ENCODE assay signal across 10 cellular contexts in the genomic region with DNA sequence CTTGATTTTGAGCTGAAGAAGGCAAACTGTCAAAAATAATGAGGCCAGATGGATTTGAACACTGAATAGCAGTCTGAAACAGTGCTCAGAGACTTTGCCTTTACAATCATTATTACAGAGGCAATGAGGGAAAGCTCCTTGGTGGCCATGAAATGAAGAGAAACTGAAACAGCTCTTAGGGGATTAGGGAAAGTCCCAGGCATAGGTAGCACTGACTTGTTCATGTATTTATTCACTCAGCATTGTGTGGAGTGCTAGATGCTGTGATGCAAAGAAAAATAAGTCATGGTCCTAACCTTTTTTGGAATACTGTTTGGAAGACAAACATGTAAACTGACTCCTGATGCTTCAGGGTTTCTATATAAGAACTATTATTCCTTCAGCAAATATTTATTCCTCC.
A peak's percentile ranks its signal among the peaks of the same experiment; 100 is the strongest.
DNase-seq lines count a peak whose midpoint lies in the region; ATAC-seq and TF ChIP-seq lines count a peak whose summit lies in the region.
"Had no signal": no experiment of that assay in that cellular context is flagged by ENCODE, and none has a peak within 500 bp of the region (broad histone marks: within the 10 kb centered on the region; RNA-seq: fewer than 3 reads in every experiment).

No MANE protein-coding gene starts in this region.

- in situ Hi-C loops in GM13977 (cut with MboI; ENCODE audit: low pct_unique_long_range_greater_than_20kb, low sequenced_read_pairs, unreplicated experiment) = no loop called here

- no peak for TF ChIP-seq CTCF in GM13977 (IDR thresholded peaks at IDR 0.05; ENCODE audit: extremely low read depth, insufficient read depth, missing control alignments)

- peak; percentile 98 for ATAC-seq in GM19452 (IDR thresholded peaks at IDR 0.05; ENCODE audit: unreplicated experiment)
- ATAC-seq in HG03095 (IDR thresholded peaks at IDR 0.05; ENCODE audit: unreplicated experiment) = peak; percentile 95

- DNase-seq in GM13977 (ENCODE audit: low spot score) (peak; percentile 59), astrocyte of the hippocampus (ENCODE audit: low read depth, low spot score) (peak; percentile 12), mucosa of gallbladder (ENCODE audit: low spot score) (no peak), OCI-M2 (lab: John Stamatoyannopoulos, UW; ENCODE audit: unreplicated experiment) (no peak), HK-2 (ENCODE audit: unreplicated experiment) (no peak)
- no peak for DNase-seq in stimulated activated CD4-positive, alpha-beta T cell treated with anti-CD3 and anti-CD28 coated beads, Interleukin-1b, Interleukin-23, amount 100 ng/mL, for 48 hours
- DNase-seq: activated CD4-positive, alpha-beta T cell treated with anti-CD3 and anti-CD28 coated beads for 4 hours; DMS153 had no signal

Comparison
In these comparisons a context has a peak if more than half of its experiments do, and no peak if none do; other contexts are left out.
1. DNase-seq: peak in GM13977 (single experiment) and astrocyte of the hippocampus (single experiment); none in mucosa of gallbladder (single experiment), OCI-M2 (single experiment), HK-2 (single experiment) and stimulated activated CD4-positive, alpha-beta T cell treated with anti-CD3 and anti-CD28 coated beads, Interleukin-1b, Interleukin-23, amount 100 ng/mL, for 48 hours (single experiment).